1 cellular context compared by ENCODE assay signal in genomic region chr19:48887861-48888612, GRCh38.
TF ChIP-seq lines count a peak whose summit lies in the region.

No MANE protein-coding gene starts in this region.

TF ChIP-seq in K562, 482 proteins besides CTCF, POLR2A, EP300 and RAD21:
- TF ChIP-seq RREB1 (CRISPR knock-in tag; IDR thresholded peaks at IDR 0.05) (no peak), ZNF316 (IDR thresholded peaks at IDR 0.05) (peak; percentile 82), TFAM (CRISPR knock-in tag; conservative IDR thresholded peaks at IDR 0.05) (no peak), MLX (CRISPR knock-in tag; conservative IDR thresholded peaks at IDR 0.05) (no peak), ZNF165 (CRISPR knock-in tag; IDR thresholded peaks at IDR 0.05; ENCODE audit: borderline replicate concordance) (no peak), RBM39 (optimal IDR thresholded peaks at IDR 0.05; ENCODE audit: low read depth, low read length) (no peak), ZFX (CRISPR knock-in tag; IDR thresholded peaks at IDR 0.05) (no peak), NFYB (IDR thresholded peaks at IDR 0.05; ENCODE audit: extremely low read depth, insufficient read length) (peak; percentile 29), USF1 (CRISPR knock-in tag; IDR thresholded peaks at IDR 0.05) (no peak), ZNF589 (CRISPR knock-in tag; IDR thresholded peaks at IDR 0.05; ENCODE audit: low read depth) (no peak), FOS (IDR thresholded peaks at IDR 0.05; ENCODE audit: extremely low read depth, insufficient read length) (peak; percentile 4), CREB5 (CRISPR knock-in tag; IDR thresholded peaks at IDR 0.05) (no peak), SMARCC2 (IDR thresholded peaks at IDR 0.05; ENCODE audit: low read depth) (no peak), GABPB1 (CRISPR knock-in tag; IDR thresholded peaks at IDR 0.05) (no peak), KLF13 (tag; IDR thresholded peaks at IDR 0.05; ENCODE audit: borderline replicate concordance, low read depth) (no peak), FUS (optimal IDR thresholded peaks at IDR 0.05; ENCODE audit: low read depth, low read length) (no peak), ARID3A (IDR thresholded peaks at IDR 0.05; ENCODE audit: borderline replicate concordance, low read depth, low read length) (no peak), VEZF1 (CRISPR knock-in tag; IDR thresholded peaks at IDR 0.05) (no peak), ZBTB8A (IDR thresholded peaks at IDR 0.05; ENCODE audit: partially characterized antibody) (no peak), C11orf30 (IDR thresholded peaks at IDR 0.05; ENCODE audit: low read depth) (peak; percentile 73), MAFG (tag; conservative IDR thresholded peaks at IDR 0.05) (peak; percentile 15; the same call in 1 of the 2 replicates), ZSCAN29 (IDR thresholded peaks at IDR 0.05) (no peak), ATF7 (IDR thresholded peaks at IDR 0.05) (no peak), EGR1 (conservative IDR thresholded peaks at IDR 0.05) (no peak), PRMT5 (CRISPR knock-in tag; IDR thresholded peaks at IDR 0.05) (no peak), FOXK2 (conservative IDR thresholded peaks at IDR 0.05 in 1 of 2, IDR thresholded peaks at IDR 0.05 in 1 of 2; ENCODE audit: low read depth in 2 of 2) (no peak), L3MBTL2 (IDR thresholded peaks at IDR 0.05) (peak; percentile 13; the same call in 1 of the 2 replicates), HES1 (IDR thresholded peaks at IDR 0.05; ENCODE audit: low read depth) (no peak), E2F1 (CRISPR knock-in tag; IDR thresholded peaks at IDR 0.05) (no peak), TRIM25 (IDR thresholded peaks at IDR 0.05; ENCODE audit: borderline replicate concordance) (no peak), PKNOX1 (IDR thresholded peaks at IDR 0.05) (peak; percentile 13; the same call in 1 of the 2 replicates), FOXM1 (IDR thresholded peaks at IDR 0.05; ENCODE audit: low read depth) (0 out of 2 replicates have a peak, but pooled peaks have one; percentile 22), FOXM1 (CRISPR knock-in tag; IDR thresholded peaks at IDR 0.05; ENCODE audit: low read depth) (no peak), POLR2AphosphoS5 (IDR thresholded peaks at IDR 0.05; ENCODE audit: control insufficient read depth, insufficient read depth, low read depth, low read length) (no peak), MYBL2 (IDR thresholded peaks at IDR 0.05; ENCODE audit: low read depth) (0 out of 2 replicates have a peak, but pooled peaks have one; percentile 15), MYBL2 (CRISPR knock-in tag; IDR thresholded peaks at IDR 0.05; ENCODE audit: borderline replicate concordance) (no peak)
